Comparison of ENCODE assay signal across 20 cellular contexts in genomic region chr3:180295811-180296210, GRCh38.
DNase-seq lines count a peak whose midpoint lies in the region; ATAC-seq and TF ChIP-seq lines count a peak whose summit lies in the region.
"Had no signal": no experiment of that assay in that cellular context is flagged by ENCODE, and none has a peak within 500 bp of the region (broad histone marks: within the 10 kb centered on the region; RNA-seq: fewer than 3 reads in every experiment).

No MANE protein-coding gene starts in this region.

- no peak overlapping the region for H2AK5ac ChIP-seq in mesendoderm (ENCODE audit: low read length)

- no peak overlapping the region for H3K4ac ChIP-seq in mesendoderm (ENCODE audit: low read depth, low read length)

- H3K4me1 ChIP-seq in body of pancreas (peaks cover 64% of the 10 kb centered on the region), mesendoderm (ENCODE audit: control insufficient read depth, low read depth, low read length) (no peaks in the 10 kb centered on the region), tibial nerve (no peaks in the 10 kb centered on the region)
- H3K4me1 ChIP-seq: Peyer's patch had no signal

- DNase-seq in DMS53 treated with DMSO at 0.1 percent for 48 hours (lab: John Stamatoyannopoulos, UW; ENCODE audit: unreplicated experiment), result peak; percentile 62
- peak; percentile 12 for DNase-seq in HT-29 (ENCODE audit: low spot score)
- DNase-seq in body of pancreas, result peak; percentile 76 to 84 (median 79)
- DNase-seq in mesendoderm, result peak; percentile 59
- DNase-seq in NCI-H1105 (lab: John Stamatoyannopoulos, UW), result no peak
- no peak for DNase-seq in tibial nerve (ENCODE audit: low spot score in 2 of 2)
- no peak for DNase-seq in activated naive CD4-positive, alpha-beta T cell treated with anti-CD3 and anti-CD28 coated beads, Interleukin-2, amount 50 U/mL, for 16 hours
- DNase-seq: ACHN; CD4-positive, alpha-beta T cell; DND-41; GF-D8; GM23248; NCI-H1048; NCI-H1694; NCI-H2171 treated with DMSO at 0.1 percent for 48 hours; NCI-H526 treated with DMSO at 0.1 percent for 48 hours; Peyer's patch; SHP77; SW 1271 had no signal

- H3K27me3 ChIP-seq in body of pancreas, result no peaks in the 10 kb centered on the region
- no peaks in the 10 kb centered on the region for H3K27me3 ChIP-seq in mesendoderm (ENCODE audit: insufficient read depth, low read length, poor library complexity)
- no peaks in the 10 kb centered on the region for H3K27me3 ChIP-seq in tibial nerve
- H3K27me3 ChIP-seq: Peyer's patch had no signal

- peak overlapping the region; percentile 44 to 86 (median 74) for H3K27ac ChIP-seq in body of pancreas
- H3K27ac ChIP-seq in mesendoderm (ENCODE audit: low read depth, low read length), result no peak overlapping the region
- H3K27ac ChIP-seq in tibial nerve, result no peak overlapping the region
- H3K27ac ChIP-seq: GM23248, Peyer's patch had no signal

- no peak for TF ChIP-seq EP300 in tibial nerve (IDR thresholded peaks at IDR 0.05)

- no peak overlapping the region for H3K56ac ChIP-seq in mesendoderm (ENCODE audit: low read length)

- peak; percentile 68 for ATAC-seq in body of pancreas
- ATAC-seq: K562 had no signal

- H2BK120ac ChIP-seq in mesendoderm (ENCODE audit: low read depth, low read length), result no peak overlapping the region

- 9 to 14% methylated on average over 2 of the region's 2 CpGs for WGBS in body of pancreas, 2 donors
- WGBS in mesendoderm (ENCODE audit: extremely low coverage, insufficient coverage, low lambda C conversion rate), result no CpG with 5 or more reads among the region's 2 CpGs
- 47 to 50% methylated on average over 2 of the region's 2 CpGs for WGBS in tibial nerve, 2 donors

- H3K4me3 ChIP-seq in body of pancreas, result no peak overlapping the region
- H3K4me3 ChIP-seq in mesendoderm (ENCODE audit: low read length), result no peak overlapping the region
- no peak overlapping the region for H3K4me3 ChIP-seq in tibial nerve
- H3K4me3 ChIP-seq: GM23248, K562, Peyer's patch had no signal

- no peak overlapping the region for H4K8ac ChIP-seq in mesendoderm (ENCODE audit: low read depth, low read length)

- no peak overlapping the region for H3K4me2 ChIP-seq in mesendoderm (ENCODE audit: low read length)

- no peak for TF ChIP-seq CTCF in body of pancreas (IDR thresholded peaks at IDR 0.05)
- no peak for TF ChIP-seq CTCF in tibial nerve (IDR thresholded peaks at IDR 0.05)

- no peak overlapping the region for H2BK15ac ChIP-seq in mesendoderm (replicated peaks; ENCODE audit: low read depth)

- no peak overlapping the region for H3K18ac ChIP-seq in mesendoderm (ENCODE audit: low read length)

- no peak overlapping the region for H3K9ac ChIP-seq in mesendoderm (ENCODE audit: low read length)
- H3K9ac ChIP-seq: GM23248 had no signal

- no peak overlapping the region for H2BK5ac ChIP-seq in mesendoderm (ENCODE audit: low read length)

- no peak overlapping the region for H3K23ac ChIP-seq in mesendoderm (ENCODE audit: low read length)

- H3K79me2 ChIP-seq in mesendoderm (ENCODE audit: control insufficient read depth, insufficient read depth, low read length), result no peaks in the 10 kb centered on the region

- peak in 1 of 3 donors; percentile 21 for TF ChIP-seq POLR2A in body of pancreas (IDR thresholded peaks at IDR 0.05)
- no peak for TF ChIP-seq POLR2A in tibial nerve (IDR thresholded peaks at IDR 0.05)

- intact Hi-C loops in body of pancreas (cut with DNase I), result no loop called here

- H4K5ac ChIP-seq in mesendoderm (ENCODE audit: low read length), result no peak overlapping the region

- no peaks in the 10 kb centered on the region for H3K9me3 ChIP-seq in body of pancreas
- H3K9me3 ChIP-seq in tibial nerve, result no peaks in the 10 kb centered on the region
- H3K9me3 ChIP-seq: Peyer's patch had no signal

- H3K36me3 ChIP-seq in body of pancreas (replicated peaks in 1 of 2; ENCODE audit: insufficient read depth in 1 of 2, low read depth in 2 of 2), result no peaks in the 10 kb centered on the region
- H3K36me3 ChIP-seq in mesendoderm (ENCODE audit: control insufficient read depth, insufficient read depth, low read length), result no peaks in the 10 kb centered on the region
- H3K36me3 ChIP-seq in tibial nerve, result no peaks in the 10 kb centered on the region
- H3K36me3 ChIP-seq: Peyer's patch had no signal

- no peaks in the 10 kb centered on the region for H3K79me1 ChIP-seq in mesendoderm (ENCODE audit: low read length)

Comparison
In these comparisons a context has a peak if more than half of its experiments do, and no peak if none do; other contexts are left out.
1. DNase-seq: peak in DMS53 treated with DMSO at 0.1 percent for 48 hours (single experiment), HT-29 (single experiment), body of pancreas (4 of 4) and mesendoderm (single experiment); none in NCI-H1105 (single experiment), tibial nerve (0 of 2) and activated naive CD4-positive, alpha-beta T cell treated with anti-CD3 and anti-CD28 coated beads, Interleukin-2, amount 50 U/mL, for 16 hours (single experiment).
2. H3K27ac ChIP-seq: peak in body of pancreas (4 of 4); none in mesendoderm (single experiment) and tibial nerve (0 of 4).